Comparison of ENCODE assay signal across 1 cellular context in the genomic region with DNA sequence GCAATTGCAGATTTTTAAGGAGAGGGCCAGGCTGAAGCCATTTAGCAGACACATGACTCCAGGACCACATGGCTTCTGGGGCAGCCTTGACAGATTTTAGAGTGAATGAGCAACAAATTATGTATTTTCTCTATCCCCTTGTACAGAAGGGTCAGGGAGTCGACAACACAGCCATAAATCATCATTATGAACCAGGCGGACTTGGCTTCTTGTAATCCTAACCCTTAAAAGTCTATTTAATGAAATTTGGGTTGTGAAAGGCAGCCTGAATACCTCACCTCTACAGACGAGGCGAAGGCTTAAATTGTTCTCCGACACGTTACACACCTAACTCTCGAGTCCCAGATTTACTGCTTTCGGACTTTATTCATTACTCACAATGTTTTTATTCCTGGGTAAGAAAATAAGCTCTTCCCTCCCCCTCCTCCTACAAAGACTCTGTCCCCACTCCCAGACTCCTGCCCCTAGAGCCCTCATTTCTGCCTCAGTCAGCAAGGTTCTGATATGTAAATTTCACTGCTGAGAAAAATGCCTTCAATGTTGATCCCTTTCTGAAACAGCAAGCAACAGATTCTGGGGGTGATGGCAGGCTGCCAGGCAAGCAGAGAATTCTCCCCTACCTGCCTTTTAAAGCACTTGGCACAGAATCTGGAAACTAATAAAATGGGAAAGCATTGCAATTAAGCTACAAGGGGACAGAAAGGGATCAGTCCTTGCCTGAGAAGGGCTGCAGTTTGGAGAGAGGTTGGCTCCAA.
TF ChIP-seq lines count a peak whose summit lies in the region.

No MANE protein-coding gene starts in this region.

TF ChIP-seq in HEK293, 187 proteins besides CTCF, POLR2A, EP300 and RAD21 (continued from another document and continues in another):
- TF ChIP-seq, protein P1, sequence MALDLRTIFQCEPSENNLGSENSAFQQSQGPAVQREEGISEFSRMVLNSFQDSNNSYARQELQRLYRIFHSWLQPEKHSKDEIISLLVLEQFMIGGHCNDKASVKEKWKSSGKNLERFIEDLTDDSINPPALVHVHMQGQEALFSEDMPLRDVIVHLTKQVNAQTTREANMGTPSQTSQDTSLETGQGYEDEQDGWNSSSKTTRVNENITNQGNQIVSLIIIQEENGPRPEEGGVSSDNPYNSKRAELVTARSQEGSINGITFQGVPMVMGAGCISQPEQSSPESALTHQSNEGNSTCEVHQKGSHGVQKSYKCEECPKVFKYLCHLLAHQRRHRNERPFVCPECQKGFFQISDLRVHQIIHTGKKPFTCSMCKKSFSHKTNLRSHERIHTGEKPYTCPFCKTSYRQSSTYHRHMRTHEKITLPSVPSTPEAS (tag by site-specific recombination; IDR thresholded peaks at IDR 0.05) = no peak
- TF ChIP-seq ZNF10 (tag by site-specific recombination; IDR thresholded peaks at IDR 0.05) (no peak), GLI2 (tag by site-specific recombination; IDR thresholded peaks at IDR 0.05; ENCODE audit: borderline replicate concordance, low read depth) (no peak), ZNF521 (tag by site-specific recombination; IDR thresholded peaks at IDR 0.05) (no peak), ZBTB8A (tag by site-specific recombination; IDR thresholded peaks at IDR 0.05) (peak; percentile 45; the same call in 1 of the 2 replicates), YY2 (tag by site-specific recombination; IDR thresholded peaks at IDR 0.05) (no peak), ZBTB1 (tag by site-specific recombination; IDR thresholded peaks at IDR 0.05) (no peak), ZNF501 (tag by site-specific recombination; IDR thresholded peaks at IDR 0.05) (no peak), ZNF174 (tag by site-specific recombination; IDR thresholded peaks at IDR 0.05) (no peak), ZNF585B (tag by site-specific recombination; IDR thresholded peaks at IDR 0.05) (no peak), FEZF1 (tag by site-specific recombination; IDR thresholded peaks at IDR 0.05) (peak; percentile 57), ZNF560 (tag by site-specific recombination; IDR thresholded peaks at IDR 0.05; ENCODE audit: borderline replicate concordance) (no peak), ZNF175 (tag by site-specific recombination; IDR thresholded peaks at IDR 0.05) (no peak), ZNF221 (tag by site-specific recombination; IDR thresholded peaks at IDR 0.05; ENCODE audit: borderline replicate concordance) (no peak), KLF16 (tag by site-specific recombination; IDR thresholded peaks at IDR 0.05) (no peak), ZNF785 (tag by site-specific recombination; IDR thresholded peaks at IDR 0.05) (no peak), ZNF311 (tag by site-specific recombination; IDR thresholded peaks at IDR 0.05; ENCODE audit: borderline replicate concordance) (no peak), ZNF16 (tag by site-specific recombination; IDR thresholded peaks at IDR 0.05; ENCODE audit: low read depth) (no peak), ZNF416 (tag by site-specific recombination; IDR thresholded peaks at IDR 0.05) (no peak), ZNF791 (tag by site-specific recombination; IDR thresholded peaks at IDR 0.05) (no peak), BCL11B (tag by site-specific recombination; IDR thresholded peaks at IDR 0.05; ENCODE audit: low read depth) (no peak), SCRT2 (tag by site-specific recombination; IDR thresholded peaks at IDR 0.05) (peak; percentile 93), ZNF621 (tag by site-specific recombination; IDR thresholded peaks at IDR 0.05) (no peak), ZNF654 (tag by site-specific recombination; IDR thresholded peaks at IDR 0.05; ENCODE audit: low read depth) (no peak), GLIS1 (tag by site-specific recombination; IDR thresholded peaks at IDR 0.05) (peak; percentile 93), TRIM28 (IDR thresholded peaks at IDR 0.05; ENCODE audit: borderline replicate concordance, low read length) (peak; percentile 52; the same call in 1 of the 2 replicates), HOXA7 (CRISPR knock-in tag; IDR thresholded peaks at IDR 0.05; ENCODE audit: borderline replicate concordance) (no peak), WT1 (tag by site-specific recombination; IDR thresholded peaks at IDR 0.05) (peak; percentile 88; the same call in 1 of the 2 replicates), KLF10 (tag by site-specific recombination; IDR thresholded peaks at IDR 0.05) (no peak), ZNF366 (tag by site-specific recombination; conservative IDR thresholded peaks at IDR 0.05) (no peak), ZFP69B (tag by site-specific recombination; IDR thresholded peaks at IDR 0.05) (no peak), ZNF138 (tag by site-specific recombination; IDR thresholded peaks at IDR 0.05; ENCODE audit: borderline replicate concordance) (no peak), RBAK (tag by site-specific recombination; IDR thresholded peaks at IDR 0.05) (no peak), ZNF571 (tag by site-specific recombination; IDR thresholded peaks at IDR 0.05) (no peak), ZBTB48 (tag by site-specific recombination; IDR thresholded peaks at IDR 0.05) (peak; percentile 79; the same call in 1 of the 2 replicates)
- TF ChIP-seq, protein P2, sequence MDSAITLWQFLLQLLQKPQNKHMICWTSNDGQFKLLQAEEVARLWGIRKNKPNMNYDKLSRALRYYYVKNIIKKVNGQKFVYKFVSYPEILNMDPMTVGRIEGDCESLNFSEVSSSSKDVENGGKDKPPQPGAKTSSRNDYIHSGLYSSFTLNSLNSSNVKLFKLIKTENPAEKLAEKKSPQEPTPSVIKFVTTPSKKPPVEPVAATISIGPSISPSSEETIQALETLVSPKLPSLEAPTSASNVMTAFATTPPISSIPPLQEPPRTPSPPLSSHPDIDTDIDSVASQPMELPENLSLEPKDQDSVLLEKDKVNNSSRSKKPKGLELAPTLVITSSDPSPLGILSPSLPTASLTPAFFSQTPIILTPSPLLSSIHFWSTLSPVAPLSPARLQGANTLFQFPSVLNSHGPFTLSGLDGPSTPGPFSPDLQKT (IDR thresholded peaks at IDR 0.05; ENCODE audit: borderline replicate concordance, low read depth, low read length) = no peak
- TF ChIP-seq, protein P3, sequence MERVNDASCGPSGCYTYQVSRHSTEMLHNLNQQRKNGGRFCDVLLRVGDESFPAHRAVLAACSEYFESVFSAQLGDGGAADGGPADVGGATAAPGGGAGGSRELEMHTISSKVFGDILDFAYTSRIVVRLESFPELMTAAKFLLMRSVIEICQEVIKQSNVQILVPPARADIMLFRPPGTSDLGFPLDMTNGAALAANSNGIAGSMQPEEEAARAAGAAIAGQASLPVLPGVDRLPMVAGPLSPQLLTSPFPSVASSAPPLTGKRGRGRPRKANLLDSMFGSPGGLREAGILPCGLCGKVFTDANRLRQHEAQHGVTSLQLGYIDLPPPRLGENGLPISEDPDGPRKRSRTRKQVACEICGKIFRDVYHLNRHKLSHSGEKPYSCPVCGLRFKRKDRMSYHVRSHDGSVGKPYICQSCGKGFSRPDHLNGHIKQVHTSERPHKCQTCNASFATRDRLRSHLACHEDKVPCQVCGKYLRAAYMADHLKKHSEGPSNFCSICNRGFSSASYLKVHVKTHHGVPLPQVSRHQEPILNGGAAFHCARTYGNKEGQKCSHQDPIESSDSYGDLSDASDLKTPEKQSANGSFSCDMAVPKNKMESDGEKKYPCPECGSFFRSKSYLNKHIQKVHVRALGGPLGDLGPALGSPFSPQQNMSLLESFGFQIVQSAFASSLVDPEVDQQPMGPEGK (tag by site-specific recombination; IDR thresholded peaks at IDR 0.05) = peak; percentile 53; the same call in 1 of the 2 replicates
- TF ChIP-seq, protein P4, sequence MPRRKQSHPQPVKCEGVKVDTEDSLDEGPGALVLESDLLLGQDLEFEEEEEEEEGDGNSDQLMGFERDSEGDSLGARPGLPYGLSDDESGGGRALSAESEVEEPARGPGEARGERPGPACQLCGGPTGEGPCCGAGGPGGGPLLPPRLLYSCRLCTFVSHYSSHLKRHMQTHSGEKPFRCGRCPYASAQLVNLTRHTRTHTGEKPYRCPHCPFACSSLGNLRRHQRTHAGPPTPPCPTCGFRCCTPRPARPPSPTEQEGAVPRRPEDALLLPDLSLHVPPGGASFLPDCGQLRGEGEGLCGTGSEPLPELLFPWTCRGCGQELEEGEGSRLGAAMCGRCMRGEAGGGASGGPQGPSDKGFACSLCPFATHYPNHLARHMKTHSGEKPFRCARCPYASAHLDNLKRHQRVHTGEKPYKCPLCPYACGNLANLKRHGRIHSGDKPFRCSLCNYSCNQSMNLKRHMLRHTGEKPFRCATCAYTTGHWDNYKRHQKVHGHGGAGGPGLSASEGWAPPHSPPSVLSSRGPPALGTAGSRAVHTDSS (tag by site-specific recombination; IDR thresholded peaks at IDR 0.05) = no peak
- TF ChIP-seq, protein P5, sequence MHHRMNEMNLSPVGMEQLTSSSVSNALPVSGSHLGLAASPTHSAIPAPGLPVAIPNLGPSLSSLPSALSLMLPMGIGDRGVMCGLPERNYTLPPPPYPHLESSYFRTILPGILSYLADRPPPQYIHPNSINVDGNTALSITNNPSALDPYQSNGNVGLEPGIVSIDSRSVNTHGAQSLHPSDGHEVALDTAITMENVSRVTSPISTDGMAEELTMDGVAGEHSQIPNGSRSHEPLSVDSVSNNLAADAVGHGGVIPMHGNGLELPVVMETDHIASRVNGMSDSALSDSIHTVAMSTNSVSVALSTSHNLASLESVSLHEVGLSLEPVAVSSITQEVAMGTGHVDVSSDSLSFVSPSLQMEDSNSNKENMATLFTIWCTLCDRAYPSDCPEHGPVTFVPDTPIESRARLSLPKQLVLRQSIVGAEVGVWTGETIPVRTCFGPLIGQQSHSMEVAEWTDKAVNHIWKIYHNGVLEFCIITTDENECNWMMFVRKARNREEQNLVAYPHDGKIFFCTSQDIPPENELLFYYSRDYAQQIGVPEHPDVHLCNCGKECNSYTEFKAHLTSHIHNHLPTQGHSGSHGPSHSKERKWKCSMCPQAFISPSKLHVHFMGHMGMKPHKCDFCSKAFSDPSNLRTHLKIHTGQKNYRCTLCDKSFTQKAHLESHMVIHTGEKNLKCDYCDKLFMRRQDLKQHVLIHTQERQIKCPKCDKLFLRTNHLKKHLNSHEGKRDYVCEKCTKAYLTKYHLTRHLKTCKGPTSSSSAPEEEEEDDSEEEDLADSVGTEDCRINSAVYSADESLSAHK (tag by site-specific recombination; IDR thresholded peaks at IDR 0.05) = peak; percentile 63
- TF ChIP-seq, protein P6, sequence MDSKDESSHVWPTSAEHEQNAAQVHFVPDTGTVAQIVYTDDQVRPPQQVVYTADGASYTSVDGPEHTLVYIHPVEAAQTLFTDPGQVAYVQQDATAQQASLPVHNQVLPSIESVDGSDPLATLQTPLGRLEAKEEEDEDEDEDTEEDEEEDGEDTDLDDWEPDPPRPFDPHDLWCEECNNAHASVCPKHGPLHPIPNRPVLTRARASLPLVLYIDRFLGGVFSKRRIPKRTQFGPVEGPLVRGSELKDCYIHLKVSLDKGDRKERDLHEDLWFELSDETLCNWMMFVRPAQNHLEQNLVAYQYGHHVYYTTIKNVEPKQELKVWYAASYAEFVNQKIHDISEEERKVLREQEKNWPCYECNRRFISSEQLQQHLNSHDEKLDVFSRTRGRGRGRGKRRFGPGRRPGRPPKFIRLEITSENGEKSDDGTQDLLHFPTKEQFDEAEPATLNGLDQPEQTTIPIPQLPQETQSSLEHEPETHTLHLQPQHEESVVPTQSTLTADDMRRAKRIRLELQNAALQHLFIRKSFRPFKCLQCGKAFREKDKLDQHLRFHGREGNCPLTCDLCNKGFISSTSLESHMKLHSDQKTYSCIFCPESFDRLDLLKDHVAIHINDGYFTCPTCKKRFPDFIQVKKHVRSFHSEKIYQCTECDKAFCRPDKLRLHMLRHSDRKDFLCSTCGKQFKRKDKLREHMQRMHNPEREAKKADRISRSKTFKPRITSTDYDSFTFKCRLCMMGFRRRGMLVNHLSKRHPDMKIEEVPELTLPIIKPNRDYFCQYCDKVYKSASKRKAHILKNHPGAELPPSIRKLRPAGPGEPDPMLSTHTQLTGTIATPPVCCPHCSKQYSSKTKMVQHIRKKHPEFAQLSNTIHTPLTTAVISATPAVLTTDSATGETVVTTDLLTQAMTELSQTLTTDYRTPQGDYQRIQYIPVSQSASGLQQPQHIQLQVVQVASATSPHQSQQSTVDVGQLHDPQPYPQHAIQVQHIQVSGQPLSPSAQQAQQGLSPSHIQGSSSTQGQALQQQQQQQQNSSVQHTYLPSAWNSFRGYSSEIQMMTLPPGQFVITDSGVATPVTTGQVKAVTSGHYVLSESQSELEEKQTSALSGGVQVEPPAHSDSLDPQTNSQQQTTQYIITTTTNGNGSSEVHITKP (tag by site-specific recombination; IDR thresholded peaks at IDR 0.05) = peak; percentile 67; the same call in 1 of the 2 replicates
- TF ChIP-seq, protein P7, sequence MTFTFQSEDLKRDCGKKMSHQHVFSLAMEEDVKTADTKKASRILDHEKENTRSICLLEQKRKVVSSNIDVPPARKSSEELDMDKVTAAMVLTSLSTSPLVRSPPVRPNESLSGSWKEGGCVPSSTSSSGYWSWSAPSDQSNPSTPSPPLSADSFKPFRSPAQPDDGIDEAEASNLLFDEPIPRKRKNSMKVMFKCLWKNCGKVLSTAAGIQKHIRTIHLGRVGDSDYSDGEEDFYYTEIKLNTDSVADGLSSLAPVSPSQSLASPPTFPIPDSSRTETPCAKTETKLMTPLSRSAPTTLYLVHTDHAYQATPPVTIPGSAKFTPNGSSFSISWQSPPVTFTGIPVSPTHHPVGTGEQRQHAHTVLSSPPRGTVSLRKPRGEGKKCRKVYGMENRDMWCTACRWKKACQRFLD (tag by site-specific recombination; IDR thresholded peaks at IDR 0.05) = no peak
- TF ChIP-seq, protein P8, sequence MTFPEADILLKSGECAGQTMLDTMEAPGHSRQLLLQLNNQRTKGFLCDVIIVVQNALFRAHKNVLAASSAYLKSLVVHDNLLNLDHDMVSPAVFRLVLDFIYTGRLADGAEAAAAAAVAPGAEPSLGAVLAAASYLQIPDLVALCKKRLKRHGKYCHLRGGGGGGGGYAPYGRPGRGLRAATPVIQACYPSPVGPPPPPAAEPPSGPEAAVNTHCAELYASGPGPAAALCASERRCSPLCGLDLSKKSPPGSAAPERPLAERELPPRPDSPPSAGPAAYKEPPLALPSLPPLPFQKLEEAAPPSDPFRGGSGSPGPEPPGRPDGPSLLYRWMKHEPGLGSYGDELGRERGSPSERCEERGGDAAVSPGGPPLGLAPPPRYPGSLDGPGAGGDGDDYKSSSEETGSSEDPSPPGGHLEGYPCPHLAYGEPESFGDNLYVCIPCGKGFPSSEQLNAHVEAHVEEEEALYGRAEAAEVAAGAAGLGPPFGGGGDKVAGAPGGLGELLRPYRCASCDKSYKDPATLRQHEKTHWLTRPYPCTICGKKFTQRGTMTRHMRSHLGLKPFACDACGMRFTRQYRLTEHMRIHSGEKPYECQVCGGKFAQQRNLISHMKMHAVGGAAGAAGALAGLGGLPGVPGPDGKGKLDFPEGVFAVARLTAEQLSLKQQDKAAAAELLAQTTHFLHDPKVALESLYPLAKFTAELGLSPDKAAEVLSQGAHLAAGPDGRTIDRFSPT (tag by site-specific recombination; IDR thresholded peaks at IDR 0.05) = no peak
- TF ChIP-seq, protein P9, sequence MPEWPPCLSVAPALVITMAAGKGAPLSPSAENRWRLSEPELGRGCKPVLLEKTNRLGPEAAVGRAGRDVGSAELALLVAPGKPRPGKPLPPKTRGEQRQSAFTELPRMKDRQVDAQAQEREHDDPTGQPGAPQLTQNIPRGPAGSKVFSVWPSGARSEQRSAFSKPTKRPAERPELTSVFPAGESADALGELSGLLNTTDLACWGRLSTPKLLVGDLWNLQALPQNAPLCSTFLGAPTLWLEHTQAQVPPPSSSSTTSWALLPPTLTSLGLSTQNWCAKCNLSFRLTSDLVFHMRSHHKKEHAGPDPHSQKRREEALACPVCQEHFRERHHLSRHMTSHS (tag by site-specific recombination; IDR thresholded peaks at IDR 0.05) = no peak
